In the genomic region with DNA sequence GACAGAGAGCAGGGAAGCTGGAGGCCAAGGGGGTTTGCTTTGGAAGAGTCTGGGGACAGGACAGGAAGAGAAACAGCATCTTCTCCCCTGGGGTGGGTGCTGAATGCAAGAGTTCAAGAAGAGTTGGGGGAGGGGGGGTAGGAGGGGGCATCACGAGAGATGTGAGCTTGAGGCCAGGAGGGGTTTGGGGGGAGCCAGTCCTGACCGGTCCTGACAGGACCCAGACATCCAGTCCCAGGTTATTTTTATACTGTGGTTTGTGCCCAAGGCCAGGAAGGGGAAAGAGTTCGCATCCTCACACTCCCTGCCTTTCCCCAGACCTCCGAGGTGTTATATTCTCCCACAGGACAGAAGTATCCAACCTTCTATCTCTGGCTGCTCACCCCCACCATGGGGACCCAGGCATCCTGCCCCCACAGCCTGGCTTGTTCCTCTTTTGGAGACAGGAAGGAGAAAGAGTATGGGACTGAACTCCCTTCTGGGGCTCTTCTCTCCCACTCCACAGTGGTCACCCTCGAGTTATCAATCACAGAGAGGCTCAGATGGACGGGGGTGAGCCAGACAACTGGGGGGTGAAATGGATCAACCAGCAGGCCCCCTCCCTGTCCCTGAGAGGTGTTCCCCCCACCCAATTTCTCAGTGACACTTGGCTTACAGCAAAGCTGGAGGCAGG, we compare ENCODE assay signal across 9 cellular contexts. TPM values are rescaled to one million over a fixed set of nuclear protein-coding genes. Genes with fewer than 3 reads are reported as not detected.
A peak's percentile ranks its signal among the peaks of the same experiment; 100 is the strongest.
DNase-seq lines count a peak whose midpoint lies in the region; ATAC-seq and TF ChIP-seq lines count a peak whose summit lies in the region.
"Had no signal": no experiment of that assay in that cellular context is flagged by ENCODE, and none has a peak within 500 bp of the region (broad histone marks: within the 10 kb centered on the region; RNA-seq: fewer than 3 reads in every experiment).

No MANE protein-coding gene starts in this region.

- H3K9me3 ChIP-seq in right atrium auricular region = no peaks in the 10 kb centered on the region
- no peaks in the 10 kb centered on the region for H3K9me3 ChIP-seq in suprapubic skin

- TF ChIP-seq CTCF in right atrium auricular region (IDR thresholded peaks at IDR 0.05) (no peak), suprapubic skin (IDR thresholded peaks at IDR 0.05) (no peak), GM20000 (IDR thresholded peaks at IDR 0.05; ENCODE audit: extremely low read depth, missing control alignments) (no peak)

- no peaks in the 10 kb centered on the region for H3K9me3 Mint-ChIP-seq in T-helper 2 cell treated with Interferon-gamma antibody and Interleukin-4, amounts not matched to agents 5 μg/mL and 100 μg/mL, for 36 hours
- H3K9me3 Mint-ChIP-seq in activated T-helper 17 cell treated with anti-CD3 and anti-CD28 coated beads, Interleukin-2, amount 50 U/mL, for 72 hours = no peaks in the 10 kb centered on the region

- peak overlapping the region; percentile 98 for H3K4me3 Mint-ChIP-seq in T-helper 2 cell treated with Interferon-gamma antibody and Interleukin-4, amounts not matched to agents 5 μg/mL and 100 μg/mL, for 36 hours
- H3K4me3 Mint-ChIP-seq in activated T-helper 17 cell treated with anti-CD3 and anti-CD28 coated beads, Interleukin-2, amount 50 U/mL, for 72 hours = peak overlapping the region; percentile 87

- peak overlapping the region in 1 of 2 donors; percentile 99 for H3K4me3 ChIP-seq in right atrium auricular region
- H3K4me3 ChIP-seq in suprapubic skin = peak overlapping the region; percentile 92

- H3K36me3 Mint-ChIP-seq in T-helper 2 cell treated with Interferon-gamma antibody and Interleukin-4, amounts not matched to agents 5 μg/mL and 100 μg/mL, for 36 hours (ENCODE audit: low read depth) = peaks cover 33% of the 10 kb centered on the region
- peaks cover 78% of the 10 kb centered on the region for H3K36me3 Mint-ChIP-seq in activated T-helper 17 cell treated with anti-CD3 and anti-CD28 coated beads, Interleukin-2, amount 50 U/mL, for 72 hours (ENCODE audit: low read depth)

- ATAC-seq in activated T-helper 17 cell treated with anti-CD3 and anti-CD28 coated beads, Interleukin-2, amount 50 U/mL, for 72 hours (replicated peaks) = no peak

- H3K36me3 ChIP-seq in right atrium auricular region = peaks cover 11% of the 10 kb centered on the region
- H3K36me3 ChIP-seq in suprapubic skin = peaks cover 16% of the 10 kb centered on the region

- no peak for TF ChIP-seq POLR2A in suprapubic skin (IDR thresholded peaks at IDR 0.05)

- peak overlapping the region; percentile 64 for H3K27ac Mint-ChIP-seq in T-helper 2 cell treated with Interferon-gamma antibody and Interleukin-4, amounts not matched to agents 5 μg/mL and 100 μg/mL, for 36 hours
- H3K27ac Mint-ChIP-seq in activated T-helper 17 cell treated with anti-CD3 and anti-CD28 coated beads, Interleukin-2, amount 50 U/mL, for 72 hours = peak overlapping the region; percentile 91

- 21% methylated on average over 6 of the region's 6 CpGs for WGBS in suprapubic skin

- DNase-seq in T-helper 2 cell treated with Interferon-gamma antibody and Interleukin-4, amounts not matched to agents 5 μg/mL and 100 μg/mL, for 36 hours (ENCODE audit: low spot score) = no peak
- DNase-seq in T-helper 2 cell = no peak
- no peak for DNase-seq in right atrium auricular region (ENCODE audit: low spot score)
- no peak for DNase-seq in suprapubic skin (ENCODE audit: low spot score in 2 of 2)
- DNase-seq in NCI-H526 treated with DMSO at 0.1 percent for 48 hours (lab: John Stamatoyannopoulos, UW) = no peak
- DNase-seq in GM20000 (ENCODE audit: low spot score) = no peak
- DNase-seq in activated effector memory CD4-positive, alpha-beta T cell treated with Interleukin-2 at 50 U/mL for 16 hours = no peak

- peaks cover 0 to 70% of the 10 kb centered on the region in 2 donors for H3K4me1 ChIP-seq in right atrium auricular region
- H3K4me1 ChIP-seq in suprapubic skin = peaks cover 65% of the 10 kb centered on the region

- H3K27me3 ChIP-seq in right atrium auricular region = no peaks in the 10 kb centered on the region
- no peaks in the 10 kb centered on the region for H3K27me3 ChIP-seq in suprapubic skin

- H3K27ac ChIP-seq in right atrium auricular region = peak overlapping the region; percentile 93 to 97
- peak overlapping the region; percentile 7 for H3K27ac ChIP-seq in suprapubic skin
- H3K27ac ChIP-seq: epithelial cell of prostate had no signal

- H3K4me1 Mint-ChIP-seq in T-helper 2 cell treated with Interferon-gamma antibody and Interleukin-4, amounts not matched to agents 5 μg/mL and 100 μg/mL, for 36 hours (ENCODE audit: low read depth) = peaks cover 23% of the 10 kb centered on the region
- H3K4me1 Mint-ChIP-seq in activated T-helper 17 cell treated with anti-CD3 and anti-CD28 coated beads, Interleukin-2, amount 50 U/mL, for 72 hours = peaks cover 22% of the 10 kb centered on the region

- no peak for TF ChIP-seq EP300 in suprapubic skin (IDR thresholded peaks at IDR 0.05)

- H3K27me3 Mint-ChIP-seq in T-helper 2 cell treated with Interferon-gamma antibody and Interleukin-4, amounts not matched to agents 5 μg/mL and 100 μg/mL, for 36 hours (ENCODE audit: low read depth) = no peaks in the 10 kb centered on the region
- no peaks in the 10 kb centered on the region for H3K27me3 Mint-ChIP-seq in activated T-helper 17 cell treated with anti-CD3 and anti-CD28 coated beads, Interleukin-2, amount 50 U/mL, for 72 hours

RNA-seq across cellular contexts. Expression of a gene that starts 2.8 kb away (rescaled TPM):
- 100 to 1,000 TPM in 1 of 2 donors, 10 to 100 TPM in 1; 88.5 to 163 TPM for total RNA-seq in activated T-helper 17 cell treated with anti-CD3 and anti-CD28 coated beads, Interleukin-2, amount 50 U/mL, for 72 hours
- total RNA-seq in right atrium auricular region (10 to 100 TPM; 26.2 to 34.6 TPM), suprapubic skin (10 to 100 TPM; 52.7 to 67.2 (median 57.3) TPM)

RNA-seq across cellular contexts. Expression of a gene that starts 7.5 kb away (rescaled TPM):
- under 1 TPM; 0.15 to 0.19 TPM for total RNA-seq in activated T-helper 17 cell treated with anti-CD3 and anti-CD28 coated beads, Interleukin-2, amount 50 U/mL, for 72 hours
- total RNA-seq in right atrium auricular region (1 to 10 TPM in 1 of 2 donors, under 1 TPM in 1; 0.37 to 1.5 TPM), suprapubic skin (1 to 10 TPM in 1 of 4 donors, under 1 TPM in 3; 0.51 to 1.1 (median 0.67) TPM)

RNA-seq across cellular contexts. Expression of a gene that starts 12.2 kb away (rescaled TPM):
- total RNA-seq in activated T-helper 17 cell treated with anti-CD3 and anti-CD28 coated beads, Interleukin-2, amount 50 U/mL, for 72 hours = 10 to 100 TPM in 1 of 2 donors, 1 to 10 TPM in 1; 3.3 to 17.3 TPM
- total RNA-seq in right atrium auricular region = not detected
- total RNA-seq in suprapubic skin = under 1 TPM in 1 of 4 donors, not detected in 3; 0.53 TPM

RNA-seq across cellular contexts. Expression of a gene that starts 39.9 kb away (rescaled TPM):
- 10 to 100 TPM; 51.2 to 63.6 TPM for total RNA-seq in activated T-helper 17 cell treated with anti-CD3 and anti-CD28 coated beads, Interleukin-2, amount 50 U/mL, for 72 hours
- total RNA-seq in right atrium auricular region (10 to 100 TPM; 18.7 to 20.2 TPM), suprapubic skin (10 to 100 TPM; 18.2 to 35.6 (median 27.0) TPM)

RNA-seq across cellular contexts. Expression of a gene that starts 46.6 kb away (rescaled TPM):
- total RNA-seq in activated T-helper 17 cell treated with anti-CD3 and anti-CD28 coated beads, Interleukin-2, amount 50 U/mL, for 72 hours = 10 to 100 TPM; 59.5 to 65.2 TPM
- total RNA-seq in right atrium auricular region (10 to 100 TPM; 12.6 to 21.9 TPM), suprapubic skin (10 to 100 TPM; 38.5 to 50.4 (median 39.6) TPM)
